ENCODE assay signal across 8 cellular contexts in the genomic region with DNA sequence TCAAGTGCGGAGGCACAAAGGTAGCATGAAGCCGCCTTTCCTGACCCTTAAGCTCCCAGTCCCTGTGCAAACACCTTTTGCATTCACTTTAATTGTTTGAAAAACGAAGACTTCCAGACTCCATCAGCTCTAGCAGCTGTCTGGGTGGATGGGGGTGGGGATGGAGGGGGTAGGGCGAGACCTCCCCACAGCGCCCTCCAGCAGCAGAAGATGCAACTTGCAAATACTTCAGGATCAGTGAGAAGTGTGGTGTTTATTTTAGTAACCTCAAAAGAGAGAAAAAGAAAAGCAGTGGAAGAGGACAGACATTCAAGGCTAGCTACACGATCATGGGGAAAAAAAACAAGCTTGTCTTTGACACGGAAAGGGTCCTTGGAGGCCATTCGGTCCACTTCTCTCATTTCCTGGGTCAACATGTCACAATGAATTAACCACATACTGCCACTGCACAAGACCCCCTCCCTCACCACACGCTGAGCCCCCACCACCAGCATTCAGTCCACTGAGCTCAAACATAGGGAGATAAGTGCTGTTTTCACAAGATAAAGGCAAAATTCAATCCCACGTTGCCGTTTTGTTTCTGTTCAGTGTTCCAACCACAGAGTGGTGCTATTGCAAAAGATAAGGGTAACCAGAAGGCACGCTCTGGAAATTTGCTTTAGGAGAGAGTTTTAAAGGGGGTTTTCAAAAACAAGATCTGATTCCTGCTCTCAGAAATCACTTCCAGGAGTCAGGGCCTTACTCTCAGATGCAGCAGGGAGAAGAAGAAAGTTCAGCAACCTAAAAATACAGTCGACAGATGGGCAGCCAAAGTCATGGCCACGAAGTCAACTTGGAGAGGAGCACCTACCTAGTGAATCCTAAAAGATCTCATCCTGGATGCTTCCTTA. TPM values are rescaled to one million over a fixed set of nuclear protein-coding genes. Genes with fewer than 3 reads are reported as not detected.
DNase-seq lines count a peak whose midpoint lies in the region; ATAC-seq and TF ChIP-seq lines count a peak whose summit lies in the region.

No MANE protein-coding gene starts in this region.

- no peak for TF ChIP-seq POLR2A in NB4 (IDR thresholded peaks at IDR 0.05; ENCODE audit: extremely low read depth, insufficient read length)

- H3K27me3 Mint-ChIP-seq in chondrocyte (ENCODE audit: low read depth) (peaks cover 50% of the 10 kb centered on the region), T-helper 17 cell (peaks cover 55% of the 10 kb centered on the region)
- H3K27me3 Mint-ChIP-seq in natural killer cell treated with Interleukin-12 subunit alpha and Interleukin-12 subunit beta and Interleukin-15 and Interleukin-18, amount 100 ng/mL, for 72 hours: peaks cover 35 to 36% of the 10 kb centered on the region in 2 donors

- no peaks in the 10 kb centered on the region for H3K36me3 Mint-ChIP-seq in chondrocyte (ENCODE audit: low read depth)
- H3K36me3 Mint-ChIP-seq in natural killer cell treated with Interleukin-12 subunit alpha and Interleukin-12 subunit beta and Interleukin-15 and Interleukin-18, amount 100 ng/mL, for 72 hours: no peaks in the 10 kb centered on the region
- peaks cover 2% of the 10 kb centered on the region for H3K36me3 Mint-ChIP-seq in T-helper 17 cell (ENCODE audit: low read depth)

- ATAC-seq in HG02852 (IDR thresholded peaks at IDR 0.05; ENCODE audit: unreplicated experiment) (no peak), GM21360 (IDR thresholded peaks at IDR 0.05; ENCODE audit: unreplicated experiment) (no peak), T-helper 17 cell (no peak)
- no peak for ATAC-seq in natural killer cell treated with Interleukin-12 subunit alpha and Interleukin-12 subunit beta and Interleukin-15 and Interleukin-18, amount 100 ng/mL, for 72 hours

- peaks cover 32% of the 10 kb centered on the region for H3K4me1 Mint-ChIP-seq in chondrocyte (ENCODE audit: low read depth)
- peaks cover 0 to 3% of the 10 kb centered on the region in 2 donors for H3K4me1 Mint-ChIP-seq in natural killer cell treated with Interleukin-12 subunit alpha and Interleukin-12 subunit beta and Interleukin-15 and Interleukin-18, amount 100 ng/mL, for 72 hours (ENCODE audit: low read depth in 2 of 2)
- peaks cover 2% of the 10 kb centered on the region for H3K4me1 Mint-ChIP-seq in T-helper 17 cell

- H3K9me3 ChIP-seq in T-helper 17 cell (ENCODE audit: control insufficient read depth, low read length, poor library complexity, severe bottlenecking): no peaks in the 10 kb centered on the region

- TF ChIP-seq CTCF in NB4 (IDR thresholded peaks at IDR 0.05; ENCODE audit: low read depth, low read length) (peak; percentile 28), chondrocyte (IDR thresholded peaks at IDR 0.05) (peak; percentile 85)

- H3K9me3 Mint-ChIP-seq in chondrocyte (ENCODE audit: low read depth): no peaks in the 10 kb centered on the region
- H3K9me3 Mint-ChIP-seq in natural killer cell treated with Interleukin-12 subunit alpha and Interleukin-12 subunit beta and Interleukin-15 and Interleukin-18, amount 100 ng/mL, for 72 hours: no peaks in the 10 kb centered on the region

- H3K27ac Mint-ChIP-seq in chondrocyte (ENCODE audit: unreplicated experiment) (no peak overlapping the region), T-helper 17 cell (no peak overlapping the region)
- H3K27ac Mint-ChIP-seq in natural killer cell treated with Interleukin-12 subunit alpha and Interleukin-12 subunit beta and Interleukin-15 and Interleukin-18, amount 100 ng/mL, for 72 hours: no peak overlapping the region

- H3K4me3 Mint-ChIP-seq in chondrocyte (ENCODE audit: unreplicated experiment): peak overlapping the region; percentile 42
- H3K4me3 Mint-ChIP-seq in natural killer cell treated with Interleukin-12 subunit alpha and Interleukin-12 subunit beta and Interleukin-15 and Interleukin-18, amount 100 ng/mL, for 72 hours: no peak overlapping the region
- H3K4me3 Mint-ChIP-seq in T-helper 17 cell: no peak overlapping the region

- DNase-seq in DMS114 treated with DMSO at 0.1 percent for 48 hours (lab: John Stamatoyannopoulos, UW; ENCODE audit: unreplicated experiment): peak; percentile 40
- DNase-seq in NB4 (ENCODE audit: low read depth): peak; percentile 16
- no peak for DNase-seq in chondrocyte (ENCODE audit: low spot score)
- peak; percentile 19 for DNase-seq in midbrain (lab: John Stamatoyannopoulos, UW)
- no peak for DNase-seq in natural killer cell treated with Interleukin-12 subunit alpha and Interleukin-12 subunit beta and Interleukin-15 and Interleukin-18, amount 100 ng/mL, for 72 hours (ENCODE audit: low spot score)
- DNase-seq in T-helper 17 cell: no peak

- no peak overlapping the region for H3K4me3 ChIP-seq in NB4 (ENCODE audit: low read depth, low read length)

RNA-seq across cellular contexts. Expression of a gene that starts 3.3 kb away (rescaled TPM):
- total RNA-seq in chondrocyte (0.80 to 2.6 TPM (median 2.5 TPM) in 3 replicates), T-helper 17 cell (not detected)
- not detected for total RNA-seq in natural killer cell treated with Interleukin-12 subunit alpha and Interleukin-12 subunit beta and Interleukin-15 and Interleukin-18, amount 100 ng/mL, for 72 hours

Comparison
In these comparisons a context has a peak if more than half of its experiments do, and no peak if none do; other contexts are left out.
1. DNase-seq: peak in DMS114 treated with DMSO at 0.1 percent for 48 hours (single experiment), NB4 (single experiment) and midbrain (single experiment); none in chondrocyte (single experiment), natural killer cell treated with Interleukin-12 subunit alpha and Interleukin-12 subunit beta and Interleukin-15 and Interleukin-18, amount 100 ng/mL, for 72 hours (single experiment) and T-helper 17 cell (0 of 3).